In genomic region chr7:3649678-3650445, GRCh38 we compare ENCODE assay signal across 20 cellular contexts.
DNase-seq lines count a peak whose midpoint lies in the region; ATAC-seq and TF ChIP-seq lines count a peak whose summit lies in the region.
"Had no signal": no experiment of that assay in that cellular context is flagged by ENCODE, and none has a peak within 500 bp of the region (broad histone marks: within the 10 kb centered on the region; RNA-seq: fewer than 3 reads in every experiment).

No MANE protein-coding gene starts in this region.

- no peak overlapping the region for H2AFZ ChIP-seq in SK-N-SH (ENCODE audit: low read depth)
- H2AFZ ChIP-seq: neural progenitor cell had no signal

- CTCF ChIA-PET in CD8-positive, alpha-beta T cell (lab: Charles Lee): no interaction called here
- CTCF ChIA-PET in SK-N-SH (lab: Yijun Ruan, JAX): interaction anchor here (0.7 to 1.3 kb wide), 4 partner anchors 9 to 863 kb away, joined by 3 to 4 read pairs (median 3); no protein-coding TSS in a partner anchor

- H3F3A ChIP-seq in SK-N-SH (replicated peaks; ENCODE audit: insufficient read depth): no peaks in the 10 kb centered on the region

- H3K4me1 ChIP-seq in CD8-positive, alpha-beta T cell (ENCODE audit: insufficient read depth, low read length): no peaks in the 10 kb centered on the region
- H3K4me1 ChIP-seq in SK-N-SH (ENCODE audit: control insufficient read depth in 1 of 2, insufficient read depth in 2 of 2, low read depth in 1 of 2, low read length in 1 of 2): no peaks in the 10 kb centered on the region
- H3K4me1 ChIP-seq: left ventricle myocardium inferior, neural progenitor cell, tibial nerve had no signal

- no peak for ATAC-seq in CD8-positive, alpha-beta T cell
- ATAC-seq: activated T-helper 17 cell treated with anti-CD3 and anti-CD28 coated beads, Interleukin-2, amount 50 U/mL, for 72 hours; stimulated activated naive CD8-positive, alpha-beta T cell treated with anti-CD3 and anti-CD28 coated beads, Interleukin-15, Interleukin-2, amounts not matched to agents 100 U/mL and 50 U/mL, for 24 hours had no signal

- no peaks in the 10 kb centered on the region for H4K20me1 ChIP-seq in SK-N-SH (ENCODE audit: insufficient read depth)

- H3K36me3 ChIP-seq in CD8-positive, alpha-beta T cell (ENCODE audit: insufficient read depth, low read length): no peaks in the 10 kb centered on the region
- no peaks in the 10 kb centered on the region for H3K36me3 ChIP-seq in SK-N-SH (replicated peaks in 1 of 2; ENCODE audit: control insufficient read depth in 1 of 2, insufficient read depth in 2 of 2, low read length in 1 of 2)
- H3K36me3 ChIP-seq: left ventricle myocardium inferior, neural progenitor cell, tibial nerve had no signal

- no peaks in the 10 kb centered on the region for H3K9me3 ChIP-seq in CD8-positive, alpha-beta T cell (ENCODE audit: low read length)
- H3K9me3 ChIP-seq in SK-N-SH: no peaks in the 10 kb centered on the region
- H3K9me3 ChIP-seq: left ventricle myocardium inferior, tibial nerve had no signal

- no peak overlapping the region for H3K4me2 ChIP-seq in SK-N-SH
- H3K4me2 ChIP-seq: neural progenitor cell, smooth muscle cell had no signal

- H3K4me1 Mint-ChIP-seq in glutamatergic neuron (ENCODE audit: low read depth, unreplicated experiment): peaks cover 3% of the 10 kb centered on the region
- H3K4me1 Mint-ChIP-seq in CD8-positive, alpha-beta T cell (ENCODE audit: low read depth): no peaks in the 10 kb centered on the region
- H3K4me1 Mint-ChIP-seq: activated naive CD8-positive, alpha-beta T cell treated with anti-CD3 and anti-CD28 coated beads for 36 hours; activated T-helper 17 cell treated with anti-CD3 and anti-CD28 coated beads, Interleukin-2, amount 50 U/mL, for 72 hours; neural progenitor cell had no signal

- POLR2A ChIA-PET in CD8-positive, alpha-beta T cell (lab: Charles Lee): no interaction called here
- POLR2A ChIA-PET in SK-N-SH (lab: Yijun Ruan, JAX): no interaction called here

- peaks cover 13% of the 10 kb centered on the region for H3K9me3 Mint-ChIP-seq in glutamatergic neuron (ENCODE audit: unreplicated experiment)
- no peaks in the 10 kb centered on the region for H3K9me3 Mint-ChIP-seq in CD8-positive, alpha-beta T cell
- H3K9me3 Mint-ChIP-seq: activated naive CD8-positive, alpha-beta T cell treated with anti-CD3 and anti-CD28 coated beads for 36 hours; activated T-helper 17 cell treated with anti-CD3 and anti-CD28 coated beads, Interleukin-2, amount 50 U/mL, for 72 hours; neural progenitor cell; T-helper 1 cell treated with Interleukin-12 subunit alpha and Interleukin-12 subunit beta and Interleukin-4 antibody, amounts not matched to agents 30 μg/mL and 1 μg/mL, for 36 hours had no signal

- no peaks in the 10 kb centered on the region for H3K9me2 ChIP-seq in SK-N-SH

- H3K4me3 ChIP-seq in astrocyte of the spinal cord (ENCODE audit: low read depth, low read length): no peak overlapping the region
- no peak overlapping the region for H3K4me3 ChIP-seq in CD8-positive, alpha-beta T cell (ENCODE audit: low read depth, low read length)
- no peak overlapping the region for H3K4me3 ChIP-seq in SK-N-SH (ENCODE audit: low read depth in 2 of 2, low read length in 1 of 2)
- H3K4me3 ChIP-seq: left ventricle myocardium inferior, neural progenitor cell, smooth muscle cell, tibial nerve had no signal

- in situ Hi-C loops in astrocyte of the spinal cord (cut with HindIII; ENCODE audit: low sequenced_read_pairs): no loop called here

- no peak for TF ChIP-seq EP300 in SK-N-SH (IDR thresholded peaks at IDR 0.05; ENCODE audit: borderline replicate concordance in 1 of 2, low read depth in 1 of 2, low read length in 1 of 2)

- peak overlapping the region; percentile 15 for H3K27ac Mint-ChIP-seq in glutamatergic neuron (ENCODE audit: unreplicated experiment)
- no peak overlapping the region for H3K27ac Mint-ChIP-seq in CD8-positive, alpha-beta T cell
- H3K27ac Mint-ChIP-seq: activated naive CD8-positive, alpha-beta T cell treated with anti-CD3 and anti-CD28 coated beads for 36 hours; activated T-helper 17 cell treated with anti-CD3 and anti-CD28 coated beads, Interleukin-2, amount 50 U/mL, for 72 hours; neural progenitor cell; progenitor cell of endocrine pancreas; T-helper 1 cell treated with Interleukin-12 subunit alpha and Interleukin-12 subunit beta and Interleukin-4 antibody, amounts not matched to agents 30 μg/mL and 1 μg/mL, for 36 hours had no signal

- WGBS in SK-N-SH (ENCODE audit: low lambda C conversion rate): 74% methylated on average over 10 of the region's 10 CpGs

- TF ChIP-seq RAD21 in SK-N-SH (IDR thresholded peaks at IDR 0.05; ENCODE audit: low read length): no peak

- H3K36me3 Mint-ChIP-seq in glutamatergic neuron (ENCODE audit: unreplicated experiment): peaks cover 27% of the 10 kb centered on the region
- no peaks in the 10 kb centered on the region for H3K36me3 Mint-ChIP-seq in CD8-positive, alpha-beta T cell
- H3K36me3 Mint-ChIP-seq: activated naive CD8-positive, alpha-beta T cell treated with anti-CD3 and anti-CD28 coated beads for 36 hours had no signal

- DNase-seq in NOMO-1 treated with DMSO at 0.1 percent for 48 hours (lab: John Stamatoyannopoulos, UW; ENCODE audit: unreplicated experiment): peak; percentile 90
- peak; percentile 25 for DNase-seq in astrocyte of the spinal cord (ENCODE audit: low read depth, low spot score)
- DNase-seq in glutamatergic neuron: no peak
- no peak for DNase-seq in CD8-positive, alpha-beta T cell
- DNase-seq in SK-N-SH: no peak
- DNase-seq in RKO (ENCODE audit: low spot score): no peak
- no peak for DNase-seq in SW480 (ENCODE audit: low spot score)
- DNase-seq: activated CD4-positive, alpha-beta T cell treated with anti-CD3 and anti-CD28 coated beads, Interleukin-2, amount 50 U/mL, for 1 hour; activated naive CD8-positive, alpha-beta T cell treated with anti-CD3 and anti-CD28 coated beads for 36 hours; AML-193; left ventricle myocardium inferior; SHP77; stimulated activated CD4-positive, alpha-beta T cell treated with anti-CD3 and anti-CD28 coated beads, Interleukin-2, amount 100 ng/mL, for 48 hours; stimulated activated naive CD8-positive, alpha-beta T cell treated with anti-CD3 and anti-CD28 coated beads, Interleukin-15, Interleukin-2, amounts not matched to agents 100 U/mL and 50 U/mL, for 24 hours had no signal

- no peaks in the 10 kb centered on the region for H3K79me2 ChIP-seq in SK-N-SH (ENCODE audit: insufficient read depth)

- no peak overlapping the region for H3K9ac ChIP-seq in SK-N-SH
- H3K9ac ChIP-seq: neural progenitor cell had no signal

- TF ChIP-seq CTCF in astrocyte of the spinal cord (IDR thresholded peaks at IDR 0.05; ENCODE audit: low read depth, low read length) (no peak), glutamatergic neuron (IDR thresholded peaks at IDR 0.05; ENCODE audit: partially characterized antibody, unreplicated experiment) (no peak), SK-N-SH (IDR thresholded peaks at IDR 0.05) (no peak)
- no peak for TF ChIP-seq CTCF in CD8-positive, alpha-beta T cell (IDR thresholded peaks at IDR 0.05)

- H3K4me3 Mint-ChIP-seq in glutamatergic neuron (ENCODE audit: unreplicated experiment): no peak overlapping the region
- H3K4me3 Mint-ChIP-seq in CD8-positive, alpha-beta T cell: no peak overlapping the region
- H3K4me3 Mint-ChIP-seq: activated naive CD8-positive, alpha-beta T cell treated with anti-CD3 and anti-CD28 coated beads for 36 hours; activated T-helper 17 cell treated with anti-CD3 and anti-CD28 coated beads, Interleukin-2, amount 50 U/mL, for 72 hours; neural progenitor cell; T-helper 1 cell treated with Interleukin-12 subunit alpha and Interleukin-12 subunit beta and Interleukin-4 antibody, amounts not matched to agents 30 μg/mL and 1 μg/mL, for 36 hours had no signal

- peaks cover 5% of the 10 kb centered on the region for H3K27me3 Mint-ChIP-seq in glutamatergic neuron (ENCODE audit: unreplicated experiment)
- H3K27me3 Mint-ChIP-seq in CD8-positive, alpha-beta T cell (ENCODE audit: low read depth): no peaks in the 10 kb centered on the region
- H3K27me3 Mint-ChIP-seq: activated naive CD8-positive, alpha-beta T cell treated with anti-CD3 and anti-CD28 coated beads for 36 hours; progenitor cell of endocrine pancreas had no signal

- no peaks in the 10 kb centered on the region for H3K27me3 ChIP-seq in CD8-positive, alpha-beta T cell (ENCODE audit: insufficient read depth, low read length)
- H3K27me3 ChIP-seq in SK-N-SH (ENCODE audit: insufficient read depth): no peaks in the 10 kb centered on the region
- H3K27me3 ChIP-seq: neural progenitor cell, tibial nerve had no signal

- intact Hi-C loops in CD8-positive, alpha-beta T cell (cut with DNase I, micrococcal nuclease): no loop called here

- H3K27ac ChIP-seq in CD8-positive, alpha-beta T cell (ENCODE audit: low read depth, low read length): no peak overlapping the region
- H3K27ac ChIP-seq in SK-N-SH (ENCODE audit: low read depth in 2 of 2, low read length in 1 of 2): no peak overlapping the region
- H3K27ac ChIP-seq: left ventricle myocardium inferior, neural progenitor cell, tibial nerve had no signal

TF ChIP-seq in SK-N-SH, 30 proteins besides CTCF, POLR2A, EP300 and RAD21 (continues in another document):
- TF ChIP-seq GABPA (IDR thresholded peaks at IDR 0.05; ENCODE audit: low read depth): no peak
- TF ChIP-seq SMC3 (IDR thresholded peaks at IDR 0.05; ENCODE audit: low read depth, low read length): no peak
- no peak for TF ChIP-seq RXRA (IDR thresholded peaks at IDR 0.05; ENCODE audit: borderline replicate concordance, low read depth)
- no peak for TF ChIP-seq FOXM1 (IDR thresholded peaks at IDR 0.05; ENCODE audit: low read depth)
- TF ChIP-seq GATA2 (CRISPR knock-in tag; IDR thresholded peaks at IDR 0.05): no peak
- no peak for TF ChIP-seq USF2 (IDR thresholded peaks at IDR 0.05; ENCODE audit: borderline replicate concordance, low read depth, low read length)
- TF ChIP-seq TEAD4 (IDR thresholded peaks at IDR 0.05; ENCODE audit: borderline replicate concordance, insufficient read depth): no peak
- no peak for TF ChIP-seq FOXJ3 (CRISPR knock-in tag; IDR thresholded peaks at IDR 0.05)
- no peak for TF ChIP-seq USF1 (IDR thresholded peaks at IDR 0.05; ENCODE audit: borderline replicate concordance, low read depth)
- TF ChIP-seq TCF12 (IDR thresholded peaks at IDR 0.05): no peak

Comparison
In these comparisons a context has a peak if more than half of its experiments do, and no peak if none do; other contexts are left out.
1. DNase-seq: peak in NOMO-1 treated with DMSO at 0.1 percent for 48 hours (single experiment) and astrocyte of the spinal cord (single experiment); none in glutamatergic neuron (single experiment), CD8-positive, alpha-beta T cell (0 of 7), SK-N-SH (single experiment), RKO (single experiment) and SW480 (single experiment).